1 cellular context compared by ENCODE assay signal in the genomic region with DNA sequence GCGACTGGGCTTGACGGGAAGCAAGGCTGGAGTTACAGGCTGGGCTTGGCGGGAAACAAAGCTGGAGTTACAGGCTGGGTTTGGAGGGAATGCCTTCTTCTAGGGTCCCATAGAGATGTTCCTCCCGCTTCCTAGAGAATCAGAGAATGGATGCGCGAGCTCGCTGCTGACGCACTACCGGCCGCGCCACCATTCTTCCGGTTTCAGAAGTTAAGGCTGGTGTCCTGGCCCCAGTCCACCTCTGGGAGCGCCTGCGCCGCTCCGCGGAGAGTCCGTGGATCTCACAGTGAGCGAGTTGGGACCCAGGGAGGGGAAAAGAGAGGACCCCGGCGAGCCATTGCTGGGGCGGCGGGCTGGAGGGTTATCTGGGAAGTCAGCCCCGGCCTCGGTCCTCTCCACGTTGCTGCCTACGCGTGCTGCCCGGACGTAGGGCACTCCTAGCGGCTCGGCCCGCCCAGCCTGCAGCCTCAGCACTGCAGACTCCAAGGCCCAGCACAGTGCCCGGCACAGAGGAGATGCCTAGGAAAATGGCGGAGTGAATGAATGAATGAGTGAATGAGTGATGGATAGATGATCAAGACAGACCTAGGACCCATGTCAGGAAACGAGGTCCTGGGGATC.
A peak's percentile ranks its signal among the peaks of the same experiment; 100 is the strongest.
TF ChIP-seq lines count a peak whose summit lies in the region.

TSS of gene ZNF502 (plus strand) at position 206 of the 621 bp plus-strand sequence. CDS start 7,602 bp downstream, outside the sequence.

TF ChIP-seq in K562, 482 proteins besides CTCF, POLR2A, EP300 and RAD21 (continued from another document and continues in another):
- TF ChIP-seq, protein P1, sequence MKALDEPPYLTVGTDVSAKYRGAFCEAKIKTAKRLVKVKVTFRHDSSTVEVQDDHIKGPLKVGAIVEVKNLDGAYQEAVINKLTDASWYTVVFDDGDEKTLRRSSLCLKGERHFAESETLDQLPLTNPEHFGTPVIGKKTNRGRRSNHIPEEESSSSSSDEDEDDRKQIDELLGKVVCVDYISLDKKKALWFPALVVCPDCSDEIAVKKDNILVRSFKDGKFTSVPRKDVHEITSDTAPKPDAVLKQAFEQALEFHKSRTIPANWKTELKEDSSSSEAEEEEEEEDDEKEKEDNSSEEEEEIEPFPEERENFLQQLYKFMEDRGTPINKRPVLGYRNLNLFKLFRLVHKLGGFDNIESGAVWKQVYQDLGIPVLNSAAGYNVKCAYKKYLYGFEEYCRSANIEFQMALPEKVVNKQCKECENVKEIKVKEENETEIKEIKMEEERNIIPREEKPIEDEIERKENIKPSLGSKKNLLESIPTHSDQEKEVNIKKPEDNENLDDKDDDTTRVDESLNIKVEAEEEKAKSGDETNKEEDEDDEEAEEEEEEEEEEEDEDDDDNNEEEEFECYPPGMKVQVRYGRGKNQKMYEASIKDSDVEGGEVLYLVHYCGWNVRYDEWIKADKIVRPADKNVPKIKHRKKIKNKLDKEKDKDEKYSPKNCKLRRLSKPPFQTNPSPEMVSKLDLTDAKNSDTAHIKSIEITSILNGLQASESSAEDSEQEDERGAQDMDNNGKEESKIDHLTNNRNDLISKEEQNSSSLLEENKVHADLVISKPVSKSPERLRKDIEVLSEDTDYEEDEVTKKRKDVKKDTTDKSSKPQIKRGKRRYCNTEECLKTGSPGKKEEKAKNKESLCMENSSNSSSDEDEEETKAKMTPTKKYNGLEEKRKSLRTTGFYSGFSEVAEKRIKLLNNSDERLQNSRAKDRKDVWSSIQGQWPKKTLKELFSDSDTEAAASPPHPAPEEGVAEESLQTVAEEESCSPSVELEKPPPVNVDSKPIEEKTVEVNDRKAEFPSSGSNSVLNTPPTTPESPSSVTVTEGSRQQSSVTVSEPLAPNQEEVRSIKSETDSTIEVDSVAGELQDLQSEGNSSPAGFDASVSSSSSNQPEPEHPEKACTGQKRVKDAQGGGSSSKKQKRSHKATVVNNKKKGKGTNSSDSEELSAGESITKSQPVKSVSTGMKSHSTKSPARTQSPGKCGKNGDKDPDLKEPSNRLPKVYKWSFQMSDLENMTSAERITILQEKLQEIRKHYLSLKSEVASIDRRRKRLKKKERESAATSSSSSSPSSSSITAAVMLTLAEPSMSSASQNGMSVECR (CRISPR knock-in tag; IDR thresholded peaks at IDR 0.05) = no peak
- TF ChIP-seq ZNF347 (CRISPR knock-in tag; IDR thresholded peaks at IDR 0.05; ENCODE audit: low read depth) = no peak
- TF ChIP-seq CBX3 (IDR thresholded peaks at IDR 0.05; ENCODE audit: borderline replicate concordance in 1 of 2, low read length in 2 of 2) = peak in 1 of 2 experiments; percentile 83; a peak in 2 of 3 replicates
- TF ChIP-seq, protein P2, sequence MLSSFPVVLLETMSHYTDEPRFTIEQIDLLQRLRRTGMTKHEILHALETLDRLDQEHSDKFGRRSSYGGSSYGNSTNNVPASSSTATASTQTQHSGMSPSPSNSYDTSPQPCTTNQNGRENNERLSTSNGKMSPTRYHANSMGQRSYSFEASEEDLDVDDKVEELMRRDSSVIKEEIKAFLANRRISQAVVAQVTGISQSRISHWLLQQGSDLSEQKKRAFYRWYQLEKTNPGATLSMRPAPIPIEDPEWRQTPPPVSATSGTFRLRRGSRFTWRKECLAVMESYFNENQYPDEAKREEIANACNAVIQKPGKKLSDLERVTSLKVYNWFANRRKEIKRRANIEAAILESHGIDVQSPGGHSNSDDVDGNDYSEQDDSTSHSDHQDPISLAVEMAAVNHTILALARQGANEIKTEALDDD (IDR thresholded peaks at IDR 0.05) = no peak
- no peak for TF ChIP-seq ZFX (CRISPR knock-in tag; IDR thresholded peaks at IDR 0.05)
- no peak for TF ChIP-seq ESRRB (CRISPR knock-in tag; IDR thresholded peaks at IDR 0.05; ENCODE audit: borderline replicate concordance)
- TF ChIP-seq ZEB2 (IDR thresholded peaks at IDR 0.05) = no peak
- no peak for TF ChIP-seq ZNF695 (CRISPR knock-in tag; IDR thresholded peaks at IDR 0.05)
- no peak for TF ChIP-seq MIER1 (IDR thresholded peaks at IDR 0.05; ENCODE audit: low read depth)
- TF ChIP-seq CLOCK (CRISPR knock-in tag; IDR thresholded peaks at IDR 0.05; ENCODE audit: borderline replicate concordance) = no peak
- no peak for TF ChIP-seq CGGBP1 (CRISPR knock-in tag; IDR thresholded peaks at IDR 0.05)
- no peak for TF ChIP-seq RBM39 (optimal IDR thresholded peaks at IDR 0.05; ENCODE audit: low read depth, low read length)
- peak; percentile 9; the same call in 1 of the 2 replicates for TF ChIP-seq MTA3 (IDR thresholded peaks at IDR 0.05; ENCODE audit: borderline replicate concordance)
- TF ChIP-seq, protein P3, sequence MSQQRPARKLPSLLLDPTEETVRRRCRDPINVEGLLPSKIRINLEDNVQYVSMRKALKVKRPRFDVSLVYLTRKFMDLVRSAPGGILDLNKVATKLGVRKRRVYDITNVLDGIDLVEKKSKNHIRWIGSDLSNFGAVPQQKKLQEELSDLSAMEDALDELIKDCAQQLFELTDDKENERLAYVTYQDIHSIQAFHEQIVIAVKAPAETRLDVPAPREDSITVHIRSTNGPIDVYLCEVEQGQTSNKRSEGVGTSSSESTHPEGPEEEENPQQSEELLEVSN (IDR thresholded peaks at IDR 0.05; ENCODE audit: borderline replicate concordance in 1 of 2, extremely low read depth in 1 of 2, insufficient read depth in 1 of 2, insufficient read length in 1 of 2, low read depth in 1 of 2, low read length in 1 of 2, poor library complexity in 1 of 2, severe bottlenecking in 1 of 2) = peak in 1 of 2 experiments; percentile 6
- TF ChIP-seq MTA1 (IDR thresholded peaks at IDR 0.05; ENCODE audit: borderline replicate concordance) = peak; percentile 90
- TF ChIP-seq, protein P4, sequence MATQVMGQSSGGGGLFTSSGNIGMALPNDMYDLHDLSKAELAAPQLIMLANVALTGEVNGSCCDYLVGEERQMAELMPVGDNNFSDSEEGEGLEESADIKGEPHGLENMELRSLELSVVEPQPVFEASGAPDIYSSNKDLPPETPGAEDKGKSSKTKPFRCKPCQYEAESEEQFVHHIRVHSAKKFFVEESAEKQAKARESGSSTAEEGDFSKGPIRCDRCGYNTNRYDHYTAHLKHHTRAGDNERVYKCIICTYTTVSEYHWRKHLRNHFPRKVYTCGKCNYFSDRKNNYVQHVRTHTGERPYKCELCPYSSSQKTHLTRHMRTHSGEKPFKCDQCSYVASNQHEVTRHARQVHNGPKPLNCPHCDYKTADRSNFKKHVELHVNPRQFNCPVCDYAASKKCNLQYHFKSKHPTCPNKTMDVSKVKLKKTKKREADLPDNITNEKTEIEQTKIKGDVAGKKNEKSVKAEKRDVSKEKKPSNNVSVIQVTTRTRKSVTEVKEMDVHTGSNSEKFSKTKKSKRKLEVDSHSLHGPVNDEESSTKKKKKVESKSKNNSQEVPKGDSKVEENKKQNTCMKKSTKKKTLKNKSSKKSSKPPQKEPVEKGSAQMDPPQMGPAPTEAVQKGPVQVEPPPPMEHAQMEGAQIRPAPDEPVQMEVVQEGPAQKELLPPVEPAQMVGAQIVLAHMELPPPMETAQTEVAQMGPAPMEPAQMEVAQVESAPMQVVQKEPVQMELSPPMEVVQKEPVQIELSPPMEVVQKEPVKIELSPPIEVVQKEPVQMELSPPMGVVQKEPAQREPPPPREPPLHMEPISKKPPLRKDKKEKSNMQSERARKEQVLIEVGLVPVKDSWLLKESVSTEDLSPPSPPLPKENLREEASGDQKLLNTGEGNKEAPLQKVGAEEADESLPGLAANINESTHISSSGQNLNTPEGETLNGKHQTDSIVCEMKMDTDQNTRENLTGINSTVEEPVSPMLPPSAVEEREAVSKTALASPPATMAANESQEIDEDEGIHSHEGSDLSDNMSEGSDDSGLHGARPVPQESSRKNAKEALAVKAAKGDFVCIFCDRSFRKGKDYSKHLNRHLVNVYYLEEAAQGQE (CRISPR knock-in tag; IDR thresholded peaks at IDR 0.05; ENCODE audit: low read depth) = no peak
- no peak for TF ChIP-seq ELF1 (tag; IDR thresholded peaks at IDR 0.05)
- peak; percentile 73 for TF ChIP-seq SP2 (IDR thresholded peaks at IDR 0.05; ENCODE audit: extremely low read depth, low read depth, low read length, poor library complexity, severe bottlenecking)
- TF ChIP-seq KDM1A (IDR thresholded peaks at IDR 0.05) = no peak
- TF ChIP-seq HDAC3 (IDR thresholded peaks at IDR 0.05; ENCODE audit: borderline replicate concordance, partially characterized antibody) = no peak
- no peak for TF ChIP-seq SIRT6 (IDR thresholded peaks at IDR 0.05; ENCODE audit: low read depth, low read length)
- TF ChIP-seq SRSF1 (IDR thresholded peaks at IDR 0.05; ENCODE audit: low read depth, low read length) = peak; percentile 91; the same call in 1 of the 2 replicates
- TF ChIP-seq ARID1B (IDR thresholded peaks at IDR 0.05) = no peak
- peak; percentile 69 for TF ChIP-seq C11orf30 (IDR thresholded peaks at IDR 0.05; ENCODE audit: low read depth)
- no peak for TF ChIP-seq ZC3H4 (CRISPR knock-in tag; IDR thresholded peaks at IDR 0.05; ENCODE audit: borderline replicate concordance)
- TF ChIP-seq FUS (optimal IDR thresholded peaks at IDR 0.05; ENCODE audit: low read depth, low read length) = no peak
- no peak for TF ChIP-seq NUFIP1 (IDR thresholded peaks at IDR 0.05; ENCODE audit: partially characterized antibody)
- TF ChIP-seq AFF1 (IDR thresholded peaks at IDR 0.05; ENCODE audit: low read depth in 1 of 2, partially characterized antibody in 2 of 2) = no peak
- TF ChIP-seq ARHGAP35 (IDR thresholded peaks at IDR 0.05; ENCODE audit: partially characterized antibody) = no peak
- TF ChIP-seq NFIC (IDR thresholded peaks at IDR 0.05) = peak; percentile 55
- TF ChIP-seq PHF8 (IDR thresholded peaks at IDR 0.05; ENCODE audit: borderline replicate concordance, low read length) = peak; percentile 38; the same call in 1 of the 2 replicates
- TF ChIP-seq IRF1 (CRISPR knock-in tag; IDR thresholded peaks at IDR 0.05; ENCODE audit: borderline replicate concordance) = no peak
